Comparison of ENCODE assay signal across 1 cellular context in genomic region chr15:50146661-50147060, GRCh38.
TF ChIP-seq lines count a peak whose summit lies in the region.

No MANE protein-coding gene starts in this region.

TF ChIP-seq in endothelial cell of umbilical vein, 7 proteins besides CTCF, POLR2A, EP300 and RAD21:
- TF ChIP-seq EZH2 (IDR thresholded peaks at IDR 0.05; ENCODE audit: borderline replicate concordance, low read depth, low read length, severe bottlenecking): no peak
- no peak for TF ChIP-seq POLR2AphosphoS5 (IDR thresholded peaks at IDR 0.05; ENCODE audit: insufficient read depth, low read depth, low read length)
- no peak for TF ChIP-seq FOS (IDR thresholded peaks at IDR 0.05; ENCODE audit: borderline replicate concordance, insufficient read depth, low read length)
- TF ChIP-seq MAX (IDR thresholded peaks at IDR 0.05; ENCODE audit: insufficient read depth, insufficient read length): no peak
- no peak for TF ChIP-seq MYC (IDR thresholded peaks at IDR 0.05; ENCODE audit: low read depth, low read length)
- no peak for TF ChIP-seq JUN (IDR thresholded peaks at IDR 0.05; ENCODE audit: borderline replicate concordance, insufficient read depth, insufficient read length, low read depth)
- TF ChIP-seq GATA2 (IDR thresholded peaks at IDR 0.05; ENCODE audit: insufficient read depth, insufficient read length, low read depth, low read length): no peak
